In the genomic region with DNA sequence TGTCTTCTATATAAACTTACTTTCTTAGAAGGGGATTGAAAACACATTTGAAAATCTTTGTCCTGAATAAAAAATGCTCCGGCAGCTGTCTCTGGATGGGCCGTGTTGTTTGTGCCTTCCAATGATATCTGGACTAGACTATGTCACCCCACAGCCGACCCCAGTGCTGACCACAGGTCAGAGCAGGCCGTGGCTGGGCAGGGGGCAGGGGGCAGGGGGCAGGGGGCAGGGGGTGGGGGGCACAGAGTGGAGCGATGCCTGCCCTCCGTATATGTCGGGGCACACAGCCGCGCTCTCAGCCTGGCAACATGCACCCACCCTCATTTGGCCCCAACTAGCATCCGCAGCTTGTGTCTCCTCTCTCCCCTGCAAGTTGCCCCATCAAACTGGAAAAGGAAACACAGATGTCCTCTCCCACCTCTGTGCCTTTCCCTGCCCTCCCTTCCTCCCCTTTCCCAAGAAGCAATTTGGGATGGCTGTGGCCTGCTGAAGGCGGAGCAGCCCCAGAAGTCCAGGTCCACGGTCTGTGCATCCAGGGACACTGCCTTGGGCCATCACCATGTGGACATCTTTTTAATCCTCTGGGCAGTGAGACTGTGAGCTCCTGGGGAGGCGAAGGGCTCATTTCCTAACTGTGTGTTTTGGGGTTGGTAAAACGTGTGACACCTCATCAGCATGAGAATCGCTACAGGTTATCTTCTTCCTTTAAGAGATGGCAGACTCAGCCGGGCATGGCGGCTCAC, we compare ENCODE assay signal across 14 cellular contexts.
"Had no signal": no experiment of that assay in that cellular context is flagged by ENCODE, and none has a peak within 500 bp of the region (broad histone marks: within the 10 kb centered on the region; RNA-seq: fewer than 3 reads in every experiment).

No MANE protein-coding gene starts in this region.

- DNase-seq: activated CD4-positive, alpha-beta T cell treated with anti-CD3 and anti-CD28 coated beads for 48 hours; activated gamma-delta T cell; cerebellar nuclear complex; foreskin keratinocyte; mesendoderm; stimulated activated CD4-positive, alpha-beta T cell treated with anti-CD3 and anti-CD28 coated beads, Interleukin-12 subunit alpha, Interleukin-12 subunit beta, amount 100 ng/mL, for 4 hours; stimulated activated naive CD4-positive, alpha-beta T cell had no signal

- H3K27ac ChIP-seq: foreskin keratinocyte, neutrophil, prostate gland, right lobe of liver, upper lobe of left lung had no signal

- H3K27ac Mint-ChIP-seq: activated naive CD8-positive, alpha-beta T cell; activated T-cell treated with anti-CD3 and anti-CD28 coated beads, Interleukin-2, amount 50 U/mL, for 24 hours had no signal

- H3K27me3 Mint-ChIP-seq: activated naive CD8-positive, alpha-beta T cell; activated T-cell treated with anti-CD3 and anti-CD28 coated beads, Interleukin-2, amount 50 U/mL, for 24 hours had no signal

- H3K4me3 ChIP-seq: prostate gland, right lobe of liver, upper lobe of left lung had no signal

- H3K4me1 ChIP-seq: foreskin keratinocyte, prostate gland, right lobe of liver, upper lobe of left lung had no signal

- H3K36me3 ChIP-seq: neutrophil, prostate gland, right lobe of liver, upper lobe of left lung had no signal

- H3K36me3 Mint-ChIP-seq: activated naive CD8-positive, alpha-beta T cell had no signal

- H3K9me3 ChIP-seq: neutrophil, prostate gland, right lobe of liver, upper lobe of left lung had no signal

- H3K4me3 Mint-ChIP-seq: activated naive CD8-positive, alpha-beta T cell; activated T-cell treated with anti-CD3 and anti-CD28 coated beads, Interleukin-2, amount 50 U/mL, for 24 hours; WTC11 had no signal

- H3K27me3 ChIP-seq: foreskin keratinocyte, neutrophil, right lobe of liver, upper lobe of left lung had no signal

- ATAC-seq: foreskin keratinocyte, right lobe of liver, WTC11 had no signal
